In genomic region chr14:94768141-94768520, GRCh38 we compare ENCODE assay signal across 14 cellular contexts. TPM values are rescaled to one million over a fixed set of nuclear protein-coding genes. Genes with fewer than 3 reads are reported as not detected.
DNase-seq lines count a peak whose midpoint lies in the region; ATAC-seq, FAIRE-seq and TF ChIP-seq lines count a peak whose summit lies in the region.
"Had no signal": no experiment of that assay in that cellular context is flagged by ENCODE, and none has a peak within 500 bp of the region (broad histone marks: within the 10 kb centered on the region; RNA-seq: fewer than 3 reads in every experiment).

No MANE protein-coding gene starts in this region.

- H3K4ac ChIP-seq in H1 (replicated peaks; ENCODE audit: insufficient read length, low read depth, low read length): no peak overlapping the region

- no peak overlapping the region for H4K91ac ChIP-seq in H1 (replicated peaks; ENCODE audit: insufficient read length, low read length)

- peak overlapping the region in 3 of 11 experiments; percentile 53 to 72 (median 61); a peak in 5 of 22 replicates for H3K9ac ChIP-seq in BLaER1 treated with 17β-estradiol and CSF1 and Interleukin-3, amounts not matched to agents 10 nM and 100 nM
- no peak overlapping the region for H3K9ac ChIP-seq in HUES64 (ENCODE audit: low read depth, low read length)
- H3K9ac ChIP-seq in H1 (replicated peaks in 1 of 4; ENCODE audit: extremely low read depth in 1 of 4, low read depth in 3 of 4, low read length in 3 of 4): no peak overlapping the region
- H3K9ac ChIP-seq in neural progenitor cell: no peak overlapping the region

- H3K79me1 ChIP-seq in H1 (ENCODE audit: low read depth, low read length): no peaks in the 10 kb centered on the region

- H3K4me1 Mint-ChIP-seq in neural progenitor cell: peaks cover 43% of the 10 kb centered on the region

- H3K4me3 Mint-ChIP-seq in neural progenitor cell: peak overlapping the region; percentile 76

- peaks cover 0 to 56% (median 43%) of the 10 kb centered on the region in 11 experiments; a peak in 17 of 22 replicates for H4K20me1 ChIP-seq in BLaER1 treated with 17β-estradiol and CSF1 and Interleukin-3, amounts not matched to agents 10 nM and 100 nM
- peaks cover 16 to 17% of the 10 kb centered on the region in 2 experiments for H4K20me1 ChIP-seq in H1 (replicated peaks in 1 of 2; ENCODE audit: control insufficient read depth in 1 of 2, insufficient read depth in 2 of 2, low read length in 2 of 2)
- peaks cover 56% of the 10 kb centered on the region for H4K20me1 ChIP-seq in neural progenitor cell (ENCODE audit: low read depth)

- peaks cover 8% of the 10 kb centered on the region; the same call in 1 of the 2 replicates for H3K23me2 ChIP-seq in H1 (ENCODE audit: low read depth, low read length)

- no peak overlapping the region; the same call in 1 of the 2 replicates for H3K18ac ChIP-seq in H1 (ENCODE audit: extremely low read depth, low read length)

- H3K27ac Mint-ChIP-seq in neural progenitor cell: no peak overlapping the region

- no peak overlapping the region for H2BK120ac ChIP-seq in H1 (replicated peaks; ENCODE audit: low read depth, low read length)

- H3K27ac ChIP-seq in BLaER1 treated with 17β-estradiol and CSF1 and Interleukin-3, amounts not matched to agents 10 nM and 100 nM: no peak overlapping the region
- H3K27ac ChIP-seq in HUES64 (ENCODE audit: low read depth, low read length) (no peak overlapping the region), H1 (ENCODE audit: low read depth, low read length) (no peak overlapping the region), neural progenitor cell (no peak overlapping the region), RWPE1 (no peak overlapping the region)

- H3K56ac ChIP-seq in H1 (replicated peaks; ENCODE audit: insufficient read length, low read depth, low read length): no peak overlapping the region

- no peak overlapping the region; the same call in 1 of the 2 replicates for H4K8ac ChIP-seq in H1 (ENCODE audit: extremely low read depth, insufficient read depth, low read length)

- POLR2A ChIA-PET in H1 (lab: Charles Lee; ENCODE audit: partially characterized antibody) (interaction anchor here (0.9 to 1.7 kb wide), 2 partner anchors 9 to 12 kb away, joined by 3 to 5 read pairs; no protein-coding TSS in a partner anchor), RWPE1 (lab: Yijun Ruan, JAX; ENCODE audit: low non-redundant PET) (no interaction called here)

- no peak overlapping the region for H2AK5ac ChIP-seq in H1 (ENCODE audit: low read depth, low read length)

- no peak overlapping the region for H3K14ac ChIP-seq in H1 (ENCODE audit: insufficient read length)

- peak overlapping the region; percentile 84 to 99 (median 94) for H3K4me2 ChIP-seq in BLaER1 treated with 17β-estradiol and CSF1 and Interleukin-3, amounts not matched to agents 10 nM and 100 nM
- H3K4me2 ChIP-seq in H1 (ENCODE audit: insufficient read depth in 1 of 2, low read depth in 2 of 2, low read length in 2 of 2) (peak overlapping the region; percentile 73 to 76), neural progenitor cell (peak overlapping the region; percentile 90)

- no peak for DNase-seq in H1 (ENCODE audit: low read depth in 1 of 2, low spot score in 2 of 2)
- no peak for DNase-seq in neural progenitor cell (ENCODE audit: low spot score)
- no peak for DNase-seq in RWPE1 (ENCODE audit: low spot score)
- no peak for DNase-seq in GOT3 (lab: John Stamatoyannopoulos, UW)
- DNase-seq: activated CD4-positive, alpha-beta T cell treated with anti-CD3 and anti-CD28 coated beads, Interleukin-2, amount 50 U/mL, for 4 hours; DMS153 had no signal

- no peak overlapping the region for H2BK12ac ChIP-seq in H1 (ENCODE audit: low read depth, low read length)

- H3K9me3 ChIP-seq in BLaER1 treated with 17β-estradiol and CSF1 and Interleukin-3, amounts not matched to agents 10 nM and 100 nM (replicated peaks in 1 of 11): peaks cover 4 to 14% (median 12%) of the 10 kb centered on the region in 11 experiments; a peak in 17 of 22 replicates
- H3K9me3 ChIP-seq in HUES64 (ENCODE audit: insufficient read depth, low read depth, low read length): no peaks in the 10 kb centered on the region
- no peaks in the 10 kb centered on the region for H3K9me3 ChIP-seq in H1 (ENCODE audit: insufficient read depth in 2 of 2, low read depth in 1 of 2, low read length in 1 of 2)
- no peaks in the 10 kb centered on the region for H3K9me3 ChIP-seq in neural progenitor cell (ENCODE audit: low read depth)
- H3K9me3 ChIP-seq: thyroid gland had no signal

- H2BK5ac ChIP-seq in H1 (ENCODE audit: low read depth, low read length): no peak overlapping the region

- no peak overlapping the region for H2BK20ac ChIP-seq in H1 (ENCODE audit: low read length)

- H2BK15ac ChIP-seq in H1 (ENCODE audit: low read length): no peak overlapping the region

- TF ChIP-seq RAD21 in H1 (IDR thresholded peaks at IDR 0.05 in 1 of 2, conservative IDR thresholded peaks at IDR 0.05 in 1 of 2; ENCODE audit: low read depth in 2 of 2, low read length in 2 of 2): no peak

- no peak for TF ChIP-seq POLR2A in H1 (IDR thresholded peaks at IDR 0.05; ENCODE audit: control extremely low read depth in 1 of 2, low read depth in 2 of 2, low read length in 2 of 2)

- TF ChIP-seq CTCF in H1 (IDR thresholded peaks at IDR 0.05; ENCODE audit: control extremely low read depth in 1 of 3, insufficient read depth in 1 of 3, low read depth in 1 of 3, low read length in 3 of 3) (no peak), neural progenitor cell (IDR thresholded peaks at IDR 0.05) (no peak), RWPE1 (conservative IDR thresholded peaks at IDR 0.05; ENCODE audit: low read depth) (no peak)

- H3K36me3 Mint-ChIP-seq in neural progenitor cell: no peaks in the 10 kb centered on the region
- H3K36me3 Mint-ChIP-seq: IgD-negative memory B cell had no signal

- H3K27me3 ChIP-seq in BLaER1 treated with 17β-estradiol and CSF1 and Interleukin-3, amounts not matched to agents 10 nM and 100 nM: peaks cover 89 to 100% (median 99%) of the 10 kb centered on the region in 11 experiments
- H3K27me3 ChIP-seq in HUES64 (ENCODE audit: insufficient read depth, low read length) (peaks cover 100% of the 10 kb centered on the region), H1 (replicated peaks in 1 of 4; ENCODE audit: control insufficient read depth in 3 of 4, extremely low read depth in 1 of 4, insufficient read depth in 3 of 4, low read length in 3 of 4) (peaks cover 66 to 96% (median 86%) of the 10 kb centered on the region in 4 experiments), neural progenitor cell (peaks cover 100% of the 10 kb centered on the region)

- H2AFZ ChIP-seq in H1 (ENCODE audit: low read length) (no peak overlapping the region), neural progenitor cell (replicated peaks) (peak overlapping the region; percentile 88)

- no peaks in the 10 kb centered on the region for H3K9me3 Mint-ChIP-seq in neural progenitor cell
- H3K9me3 Mint-ChIP-seq: IgD-negative memory B cell had no signal

- 3% methylated on average over 25 of the region's 26 CpGs for WGBS in HUES64
- 5% methylated on average over 26 of the region's 26 CpGs; no CpG with 5 or more reads in 1 of the 2 experiments for WGBS in H1 (ENCODE audit: extremely low coverage in 1 of 2, insufficient coverage in 1 of 2, insufficient read length in 1 of 2, insufficient replicate concordance in 2 of 2, low coverage in 1 of 2, low lambda C conversion rate in 2 of 2, missing lambda C conversion rate in 1 of 2), 2 experiments

- peak overlapping the region; percentile 54 to 73 (median 62); a peak in 19 of 20 replicates for H3K4me3 ChIP-seq in BLaER1 treated with 17β-estradiol and CSF1 and Interleukin-3, amounts not matched to agents 10 nM and 100 nM
- H3K4me3 ChIP-seq in HUES64 (ENCODE audit: low read length) (peak overlapping the region; percentile 56), H1 (ENCODE audit: extremely low read depth in 1 of 4, insufficient read depth in 2 of 4, low read depth in 3 of 4, low read length in 4 of 4) (peak overlapping the region; percentile 8 to 61 (median 30); a peak in 6 of 8 replicates), neural progenitor cell (peak overlapping the region; percentile 56)

- ATAC-seq in HG02852 (IDR thresholded peaks at IDR 0.05; ENCODE audit: unreplicated experiment) (no peak), GM18870 (IDR thresholded peaks at IDR 0.05; ENCODE audit: unreplicated experiment) (no peak)

- CTCF ChIA-PET in H1 (lab: Charles Lee; ENCODE audit: partially characterized antibody): interaction anchor here (0.8 to 1.9 kb wide), 9 partner anchors 8 to 279 kb away, joined by 3 to 8 read pairs (median 3); no protein-coding TSS in a partner anchor
- CTCF ChIA-PET in RWPE1 (lab: Yijun Ruan, JAX): interaction anchor here (0.9 kb wide), 1 partner anchor 238 kb away, joined by 3 read pairs; no protein-coding TSS in a partner anchor

- no peak for FAIRE-seq in H1 (lab: Jason Lieb, UNC)

- H4K5ac ChIP-seq in H1 (ENCODE audit: insufficient read length, low read depth, low read length): no peak overlapping the region

- H3F3A ChIP-seq in neural progenitor cell (ENCODE audit: low read depth): peaks cover 79% of the 10 kb centered on the region

- peaks cover 15 to 24% (median 19%) of the 10 kb centered on the region in 10 experiments; a peak in 18 of 20 replicates for H3K4me1 ChIP-seq in BLaER1 treated with 17β-estradiol and CSF1 and Interleukin-3, amounts not matched to agents 10 nM and 100 nM
- H3K4me1 ChIP-seq in HUES64 (ENCODE audit: insufficient read depth, low read length) (peaks cover 37% of the 10 kb centered on the region), H1 (replicated peaks in 1 of 4; ENCODE audit: control insufficient read depth in 3 of 4, insufficient read depth in 4 of 4, low read length in 3 of 4) (peaks cover 14 to 39% (median 29%) of the 10 kb centered on the region in 4 experiments), neural progenitor cell (peaks cover 72% of the 10 kb centered on the region)

- peaks cover 82% of the 10 kb centered on the region for H3K27me3 Mint-ChIP-seq in neural progenitor cell (ENCODE audit: insufficient read depth, low read depth)

- H3K79me2 ChIP-seq in H1 (ENCODE audit: control insufficient read depth in 1 of 2, insufficient read depth in 2 of 2, low read length in 2 of 2): no peaks in the 10 kb centered on the region
- no peaks in the 10 kb centered on the region for H3K79me2 ChIP-seq in neural progenitor cell (ENCODE audit: low read depth)

- TF ChIP-seq EP300 in H1 (IDR thresholded peaks at IDR 0.05; ENCODE audit: borderline replicate concordance in 1 of 2, low read depth in 2 of 2, low read length in 2 of 2): no peak

- H3K23ac ChIP-seq in H1 (ENCODE audit: insufficient read length): no peak overlapping the region

- no peaks in the 10 kb centered on the region for H3K36me3 ChIP-seq in BLaER1 treated with 17β-estradiol and CSF1 and Interleukin-3, amounts not matched to agents 10 nM and 100 nM
- no peaks in the 10 kb centered on the region for H3K36me3 ChIP-seq in HUES64 (ENCODE audit: insufficient read depth, low read length)
- H3K36me3 ChIP-seq in H1 (ENCODE audit: control insufficient read depth in 2 of 4, insufficient read depth in 4 of 4, low read length in 3 of 4): no peaks in the 10 kb centered on the region
- H3K36me3 ChIP-seq in neural progenitor cell: no peaks in the 10 kb centered on the region
- H3K36me3 ChIP-seq: thyroid gland had no signal

RNA-seq across cellular contexts. Expression of gene GSC, which starts 1.8 kb away (rescaled TPM):
- 2.5 TPM for polyA plus RNA-seq in HUES64 (2013, experiment 1 of 2)
- 3.4 TPM for polyA plus RNA-seq in HUES64 (2013, experiment 2 of 2)
- total RNA-seq in H1 (2021; fragmentation: NEBNext Ultra II Directional; extraction: Animal tissue kit (Norgen Biotek cat#: 25700)): 0.34 and 0.54 TPM in 2 replicates
- polyA plus RNA-seq in H1 (2011; rRNA removed): 0.17 and 0.25 TPM in 2 replicates
- 0.19 TPM for polyA plus RNA-seq in H1 (2011; cell fraction: cytosol; rRNA removed)
- 0.20 TPM for polyA plus RNA-seq in H1 (2011; cell fraction: nucleus; rRNA removed)
- polyA plus RNA-seq in H1 (2012, experiment 1 of 2): 0.13 to 0.19 TPM (median 0.19 TPM) in 3 of 4 replicates, not detected in the other
- polyA plus RNA-seq in H1 (2012, experiment 2 of 2): not detected
- not detected for polyA plus RNA-seq in H1 (2013, experiment 1 of 2)
- 0.11 TPM for polyA plus RNA-seq in H1 (2013, experiment 2 of 2)
- not detected in 2 replicates for polyA minus RNA-seq in H1 (2011; rRNA and poly(A)+ RNA removed)
- polyA minus RNA-seq in H1 (2011; cell fraction: cytosol; rRNA and poly(A)+ RNA removed): not detected
- polyA minus RNA-seq in H1 (2011; cell fraction: nucleus; rRNA and poly(A)+ RNA removed): 0.50 TPM
- total RNA-seq in neural progenitor cell (ENCODE audit: low replicate concordance): 1.1 and 2.8 TPM in 2 replicates
- total RNA-seq: glomerular endothelial cell, myocyte had no signal
- polyA plus RNA-seq: IgD-negative memory B cell had no signal
